8 cellular contexts compared by ENCODE assay signal in genomic region chr20:3000852-3001523, GRCh38. TPM values are rescaled to one million over a fixed set of nuclear protein-coding genes. Genes with fewer than 3 reads are reported as not detected.
DNase-seq lines count a peak whose midpoint lies in the region; ATAC-seq and TF ChIP-seq lines count a peak whose summit lies in the region.

No MANE protein-coding gene starts in this region.

- TF ChIP-seq POLR2A in testis (IDR thresholded peaks at IDR 0.05) = no peak

- no peak overlapping the region for H3K4me2 ChIP-seq in fibroblast of lung (ENCODE audit: extremely low read depth, insufficient read depth, low read length)
- no peak overlapping the region for H3K4me2 ChIP-seq in osteoblast (ENCODE audit: insufficient read depth, low read length)

- no peak overlapping the region for H3K9ac ChIP-seq in fibroblast of lung (ENCODE audit: insufficient read depth, low read length)

- H3K9me3 ChIP-seq in RWPE2 (ENCODE audit: severe bottlenecking) (no peaks in the 10 kb centered on the region), fibroblast of lung (ENCODE audit: control insufficient read depth, insufficient read depth, low read depth, low read length) (no peaks in the 10 kb centered on the region), osteoblast (ENCODE audit: low read depth, low read length) (no peaks in the 10 kb centered on the region), testis (no peaks in the 10 kb centered on the region)

- H2AFZ ChIP-seq in fibroblast of lung (ENCODE audit: low read length) = no peak overlapping the region
- no peak overlapping the region for H2AFZ ChIP-seq in osteoblast (ENCODE audit: low read length)

- peak; percentile 66 for TF ChIP-seq CTCF in LNCaP clone FGC (IDR thresholded peaks at IDR 0.05; ENCODE audit: control insufficient read depth, extremely low read depth, insufficient read depth)
- TF ChIP-seq CTCF in RWPE2 (IDR thresholded peaks at IDR 0.05; ENCODE audit: poor library complexity, severe bottlenecking) = peak; percentile 85
- peak in 1 of 2 donors; percentile 43 for TF ChIP-seq CTCF in fibroblast of lung (conservative IDR thresholded peaks at IDR 0.05 in 1 of 2, IDR thresholded peaks at IDR 0.05 in 1 of 2; ENCODE audit: low read depth in 1 of 2, low read length in 2 of 2)
- peak; percentile 54 for TF ChIP-seq CTCF in osteoblast (IDR thresholded peaks at IDR 0.05; ENCODE audit: extremely low read depth, low read depth, low read length)
- peak in 1 of 3 experiments; percentile 17 for TF ChIP-seq CTCF in testis (IDR thresholded peaks at IDR 0.05)

- H4K20me1 ChIP-seq in fibroblast of lung (ENCODE audit: control insufficient read depth, extremely low read depth, insufficient read depth, low read length) (no peaks in the 10 kb centered on the region), osteoblast (ENCODE audit: insufficient read depth, low read length) (peaks cover 3% of the 10 kb centered on the region)

- H3K27ac ChIP-seq in RWPE2 (ENCODE audit: poor library complexity, severe bottlenecking) (no peak overlapping the region), fibroblast of lung (ENCODE audit: insufficient read depth, low read length) (no peak overlapping the region), osteoblast (ENCODE audit: low read depth, low read length) (no peak overlapping the region), testis (no peak overlapping the region)

- intact Hi-C loops in testis (cut with DNase I; ENCODE audit: low total_unique reads) = no loop called here

- H3K27me3 ChIP-seq in RWPE2 (ENCODE audit: insufficient read depth, poor library complexity, severe bottlenecking) (no peaks in the 10 kb centered on the region), fibroblast of lung (ENCODE audit: control insufficient read depth, insufficient read depth, low read length) (no peaks in the 10 kb centered on the region), osteoblast (ENCODE audit: insufficient read depth, low read length) (no peaks in the 10 kb centered on the region), testis (no peaks in the 10 kb centered on the region)

- H3K79me2 ChIP-seq in fibroblast of lung (ENCODE audit: control insufficient read depth, insufficient read depth, low read length) (no peaks in the 10 kb centered on the region), osteoblast (ENCODE audit: insufficient read depth, low read length) (no peaks in the 10 kb centered on the region)

- peak; percentile 83 for ATAC-seq in RWPE2 (ENCODE audit: low read depth)

- H3K4me3 ChIP-seq in LNCaP clone FGC (ENCODE audit: low read depth, low read length) (no peak overlapping the region), RWPE2 (ENCODE audit: severe bottlenecking) (no peak overlapping the region), fibroblast of lung (replicated peaks in 1 of 4; ENCODE audit: control extremely low read depth in 1 of 4, insufficient read depth in 1 of 4, low read depth in 3 of 4, low read length in 4 of 4) (no peak overlapping the region), osteoblast (ENCODE audit: insufficient read depth, low read length) (no peak overlapping the region), testis (no peak overlapping the region)

- peaks cover 22% of the 10 kb centered on the region for H3K36me3 ChIP-seq in RWPE2 (ENCODE audit: low read depth)
- no peaks in the 10 kb centered on the region for H3K36me3 ChIP-seq in fibroblast of lung (ENCODE audit: control insufficient read depth, insufficient read depth, low read length)
- H3K36me3 ChIP-seq in osteoblast (ENCODE audit: insufficient read depth, low read length) = peaks cover 8% of the 10 kb centered on the region
- H3K36me3 ChIP-seq in testis (ENCODE audit: low read depth, missing control alignments) = no peaks in the 10 kb centered on the region

- no peaks in the 10 kb centered on the region for H3K4me1 ChIP-seq in RWPE2 (ENCODE audit: insufficient read depth, poor library complexity, severe bottlenecking)
- H3K4me1 ChIP-seq in fibroblast of lung (ENCODE audit: control insufficient read depth, extremely low read depth, insufficient read depth, low read length) = no peaks in the 10 kb centered on the region
- H3K4me1 ChIP-seq in osteoblast (ENCODE audit: insufficient read depth, low read length) = no peaks in the 10 kb centered on the region
- no peaks in the 10 kb centered on the region for H3K4me1 ChIP-seq in testis

- peak; percentile 78 for DNase-seq in DMS 273 (lab: John Stamatoyannopoulos, UW; ENCODE audit: unreplicated experiment)
- DNase-seq in DMS 273 treated with DMSO at 0.1 percent for 48 hours (lab: John Stamatoyannopoulos, UW) = no peak
- DNase-seq in LNCaP clone FGC (ENCODE audit: low read depth) = peak; percentile 48
- no peak for DNase-seq in RWPE2 (ENCODE audit: low spot score)
- peak; percentile 33 to 53 for DNase-seq in fibroblast of lung (ENCODE audit: low read depth in 2 of 2)
- peak; percentile 80 for DNase-seq in osteoblast (ENCODE audit: insufficient read length, low spot score, missing footprints)
- DNase-seq in stimulated activated CD4-positive, alpha-beta T cell treated with anti-CD3 and anti-CD28 coated beads, Interleukin-2, amount 100 ng/mL, for 24 hours = no peak
- no peak for DNase-seq in testis

- WGBS in testis, 2 donors = 64 to 72% methylated on average over 7 of the region's 7 CpGs

RNA-seq across cellular contexts. Expression of gene GNRH2, which starts 42.4 kb away (rescaled TPM):
- not detected in 2 replicates for total RNA-seq in fibroblast of lung
- not detected in 2 replicates for polyA plus RNA-seq in fibroblast of lung
- polyA plus RNA-seq in fibroblast of lung (2012) = not detected in 2 replicates
- polyA minus RNA-seq in fibroblast of lung (ENCODE audit: low replicate concordance) = not detected in 2 replicates
- 0.29 TPM in 1 of 2 replicates, not detected in the other for total RNA-seq in osteoblast
- not detected for total RNA-seq in testis
- polyA plus RNA-seq in testis (ENCODE audit: insufficient read depth, low read depth, low replicate concordance) = 2.6 TPM

RNA-seq across cellular contexts. Expression of gene MRPS26, which starts 44.9 kb away (rescaled TPM):
- 37.0 and 42.6 TPM in 2 replicates for total RNA-seq in fibroblast of lung
- polyA plus RNA-seq in fibroblast of lung = 16.1 and 19.2 TPM in 2 replicates
- 29.4 and 38.1 TPM in 2 replicates for polyA plus RNA-seq in fibroblast of lung (2012)
- polyA minus RNA-seq in fibroblast of lung (ENCODE audit: low replicate concordance) = 7.7 and 12.0 TPM in 2 replicates
- 20.6 and 21.0 TPM in 2 replicates for total RNA-seq in osteoblast
- 10 to 100 TPM; 37.4 to 55.9 TPM for total RNA-seq in testis
- polyA plus RNA-seq in testis (ENCODE audit: insufficient read depth, low read depth, low replicate concordance) = 28.3 TPM

Comparison
In these comparisons a context has a peak if more than half of its experiments do, and no peak if none do; other contexts are left out.
1. DNase-seq: peak in DMS 273 (single experiment), LNCaP clone FGC (single experiment), fibroblast of lung (2 of 2) and osteoblast (single experiment); none in DMS 273 treated with DMSO at 0.1 percent for 48 hours (single experiment), RWPE2 (single experiment), stimulated activated CD4-positive, alpha-beta T cell treated with anti-CD3 and anti-CD28 coated beads, Interleukin-2, amount 100 ng/mL, for 24 hours (0 of 2) and testis (single experiment).